ENCODE assay signal across 1 cellular context in genomic region chr17:74770498-74771318, GRCh38.
TF ChIP-seq lines count a peak whose summit lies in the region.

No MANE protein-coding gene starts in this region.

TF ChIP-seq in GM12878, 131 proteins besides CTCF, POLR2A, EP300 and RAD21:
- no peak for TF ChIP-seq E2F8 (IDR thresholded peaks at IDR 0.05; ENCODE audit: low read depth, partially characterized antibody)
- TF ChIP-seq FOS (IDR thresholded peaks at IDR 0.05; ENCODE audit: borderline replicate concordance, extremely low read depth, insufficient read length): no peak
- TF ChIP-seq YY1 (IDR thresholded peaks at IDR 0.05; ENCODE audit: low read depth, low read length): peak; percentile 60
- peak; percentile 19 for TF ChIP-seq RELA (IDR thresholded peaks at IDR 0.05; ENCODE audit: borderline replicate concordance, partially characterized antibody)
- TF ChIP-seq MYB (IDR thresholded peaks at IDR 0.05; ENCODE audit: borderline replicate concordance, low read depth, low read length): no peak
- peak; percentile 70 for TF ChIP-seq SMC3 (IDR thresholded peaks at IDR 0.05; ENCODE audit: borderline replicate concordance, low read length)
TF ChIP-seq in GM12878: peak in this region for 3.
